33 cellular contexts compared by ENCODE assay signal in the genomic region with DNA sequence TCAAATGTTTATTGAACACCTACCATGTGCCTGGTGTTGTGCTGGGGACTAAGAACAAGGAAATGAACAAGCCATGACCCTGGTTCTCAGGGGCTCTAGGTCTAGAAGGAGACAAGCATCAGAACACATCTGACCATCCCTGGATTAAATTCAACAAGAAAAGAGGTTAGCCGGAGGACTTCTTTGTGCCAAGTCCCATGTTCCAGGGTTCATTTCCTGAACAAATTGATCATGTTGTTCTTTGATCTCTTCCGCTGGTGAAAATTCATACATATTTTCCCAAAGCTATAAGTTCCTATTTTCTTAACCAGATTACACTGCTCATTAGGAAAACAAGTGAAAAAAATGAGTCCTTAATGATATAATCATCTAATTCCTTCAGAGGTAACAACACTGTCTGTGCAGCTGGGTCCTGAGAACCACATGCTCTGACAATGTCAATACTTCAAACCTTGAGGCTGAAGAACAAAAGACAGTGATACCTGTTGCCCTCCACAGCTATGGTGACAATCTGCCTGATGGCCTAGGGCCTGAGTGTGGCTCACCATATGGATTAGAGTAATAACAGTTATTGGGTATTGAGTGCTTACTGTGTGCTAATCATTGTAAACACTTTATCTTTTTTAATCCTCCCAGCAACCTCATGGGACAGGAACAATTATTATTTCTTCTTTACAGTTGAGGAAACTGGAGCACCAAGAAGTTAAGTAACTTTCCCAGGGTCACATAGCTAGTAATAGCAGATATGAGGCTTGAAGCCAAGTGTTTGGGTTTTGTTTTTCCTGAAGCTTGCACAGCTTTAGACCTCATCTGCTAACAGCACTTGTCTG. TPM values are rescaled to one million over a fixed set of nuclear protein-coding genes. Genes with fewer than 3 reads are reported as not detected.
DNase-seq lines count a peak whose midpoint lies in the region; ATAC-seq, FAIRE-seq and TF ChIP-seq lines count a peak whose summit lies in the region.
"Had no signal": no experiment of that assay in that cellular context is flagged by ENCODE, and none has a peak within 500 bp of the region (broad histone marks: within the 10 kb centered on the region; RNA-seq: fewer than 3 reads in every experiment).

No MANE protein-coding gene starts in this region.

- H3K27me3 ChIP-seq in esophagus muscularis mucosa = no peaks in the 10 kb centered on the region
- no peaks in the 10 kb centered on the region for H3K27me3 ChIP-seq in effector memory CD4-positive, alpha-beta T cell (replicated peaks; ENCODE audit: control insufficient read depth, insufficient read depth, low read length, poor library complexity, severe bottlenecking)
- H3K27me3 ChIP-seq: MG63, right atrium auricular region had no signal

- H3K36me3 ChIP-seq in esophagus muscularis mucosa = no peaks in the 10 kb centered on the region
- no peaks in the 10 kb centered on the region for H3K36me3 ChIP-seq in effector memory CD4-positive, alpha-beta T cell (ENCODE audit: control insufficient read depth, insufficient read depth, low read length)
- H3K36me3 ChIP-seq: MG63, right atrium auricular region had no signal

- H3K4me1 ChIP-seq in esophagus muscularis mucosa = peaks cover 15 to 25% (median 18%) of the 10 kb centered on the region in 4 donors
- no peaks in the 10 kb centered on the region for H3K4me1 ChIP-seq in effector memory CD4-positive, alpha-beta T cell (ENCODE audit: control insufficient read depth, insufficient read depth, low read length, poor library complexity, severe bottlenecking)

- H3K9me3 ChIP-seq in esophagus muscularis mucosa = no peaks in the 10 kb centered on the region
- H3K9me3 ChIP-seq in effector memory CD4-positive, alpha-beta T cell (ENCODE audit: control insufficient read depth, low read length) = no peaks in the 10 kb centered on the region
- H3K9me3 ChIP-seq: MG63, right atrium auricular region, SK-N-SH had no signal

- ATAC-seq in HG03439 (IDR thresholded peaks at IDR 0.05; ENCODE audit: unreplicated experiment) = no peak
- ATAC-seq: left lobe of liver; stimulated activated naive CD8-positive, alpha-beta T cell treated with anti-CD3 and anti-CD28 coated beads, Interleukin-15, Interleukin-2, amounts not matched to agents 100 U/mL and 50 U/mL, for 24 hours had no signal

- DNase-seq in DMS153 (lab: John Stamatoyannopoulos, UW) = peak; percentile 7
- DNase-seq in DMS153 treated with DMSO at 0.1 percent for 48 hours (lab: John Stamatoyannopoulos, UW; ENCODE audit: unreplicated experiment) = no peak
- no peak for DNase-seq in GM12892 (ENCODE audit: insufficient read length)
- DNase-seq in NCI-H69 (lab: John Stamatoyannopoulos, UW) = peak; percentile 13
- peak; percentile 74 for DNase-seq in esophagus muscularis mucosa (ENCODE audit: extremely low spot score)
- DNase-seq in hypothalamus (lab: John Stamatoyannopoulos, UW) = no peak
- DNase-seq in effector memory CD4-positive, alpha-beta T cell = no peak
- DNase-seq: activated CD4-positive, alpha-beta T cell treated with anti-CD3 and anti-CD28 coated beads, Interleukin-2, amount 50 U/mL, for 4 hours; activated gamma-delta T cell treated with Interleukin-2 at 50 U/mL for 16 hours; activated T-cell treated with anti-CD3 and anti-CD28 coated beads, Interleukin-2, amount 50 U/mL, for 48 hours; C1 segment of cervical spinal cord; COR-L47; DND-41; glutamatergic neuron; KBM-7; MG63; NCI-H1105 treated with DMSO at 0.1 percent for 48 hours; NCI-H2081; NCI-H446 treated with DMSO at 0.1 percent for 48 hours; PC-9; posterior cingulate gyrus; SK-N-SH; stimulated activated CD4-positive, alpha-beta T cell treated with anti-CD3 and anti-CD28 coated beads, Interleukin-1b, Interleukin-23, amount 100 ng/mL, for 48 hours; stimulated activated naive CD8-positive, alpha-beta T cell treated with anti-CD3 and anti-CD28 coated beads, Interleukin-15, Interleukin-2, amounts not matched to agents 100 U/mL and 50 U/mL, for 24 hours had no signal

- TF ChIP-seq EP300 in esophagus muscularis mucosa (IDR thresholded peaks at IDR 0.05) = no peak

- H3K27ac ChIP-seq in esophagus muscularis mucosa (replicated peaks in 1 of 4) = no peak overlapping the region
- no peak overlapping the region for H3K27ac ChIP-seq in effector memory CD4-positive, alpha-beta T cell (ENCODE audit: insufficient read depth, low read length, poor library complexity, severe bottlenecking)
- H3K27ac ChIP-seq: 22Rv1, PC-9 had no signal

- H3K4me3 ChIP-seq in esophagus muscularis mucosa = no peak overlapping the region
- H3K4me3 ChIP-seq in effector memory CD4-positive, alpha-beta T cell (ENCODE audit: insufficient read depth, low read depth, low read length, poor library complexity, severe bottlenecking) = no peak overlapping the region
- H3K4me3 ChIP-seq: MG63, PC-9, right atrium auricular region had no signal

- no peak for TF ChIP-seq POLR2A in GM12892 (IDR thresholded peaks at IDR 0.05; ENCODE audit: low read depth, low read length)
- no peak for TF ChIP-seq POLR2A in esophagus muscularis mucosa (IDR thresholded peaks at IDR 0.05; ENCODE audit: low read depth)

- peak; percentile 51 for FAIRE-seq in GM12892 (lab: Jason Lieb, UNC)
- FAIRE-seq: astrocyte, GM18507, HTR-8/SVneo, islet of Langerhans, TTC549 had no signal

- intact Hi-C loops in esophagus muscularis mucosa (cut with DNase I) = loop anchor here (10.0 kb wide), 1 partner anchor 108 kb away; no protein-coding TSS in a partner anchor

- no peak for TF ChIP-seq CTCF in esophagus muscularis mucosa (IDR thresholded peaks at IDR 0.05)

- 87% methylated on average over 2 of the region's 2 CpGs for WGBS in esophagus muscularis mucosa

RNA-seq across cellular contexts. Expression of gene INO80C, which starts 24.6 kb away (rescaled TPM):
- 19.4 TPM for polyA plus RNA-seq in GM12892 (2012; ENCODE audit: missing spikeins)
- 10 to 100 TPM in 2 of 4 donors, 1 to 10 TPM in 2; 4.0 to 19.5 (median 8.8) TPM for total RNA-seq in esophagus muscularis mucosa

RNA-seq across cellular contexts. Expression of gene GALNT1, which starts 59.2 kb away (rescaled TPM):
- polyA plus RNA-seq in GM12892 (2012; ENCODE audit: missing spikeins) = 22.2 TPM
- total RNA-seq in esophagus muscularis mucosa = 10 to 100 TPM; 26.4 to 34.5 (median 31.6) TPM

Comparison
In these comparisons a context has a peak if more than half of its experiments do, and no peak if none do; other contexts are left out.
1. DNase-seq: peak in DMS153 (single experiment), NCI-H69 (single experiment) and esophagus muscularis mucosa (single experiment); none in DMS153 treated with DMSO at 0.1 percent for 48 hours (single experiment), GM12892 (single experiment), hypothalamus (0 of 51) and effector memory CD4-positive, alpha-beta T cell (0 of 3).